In the genomic region with DNA sequence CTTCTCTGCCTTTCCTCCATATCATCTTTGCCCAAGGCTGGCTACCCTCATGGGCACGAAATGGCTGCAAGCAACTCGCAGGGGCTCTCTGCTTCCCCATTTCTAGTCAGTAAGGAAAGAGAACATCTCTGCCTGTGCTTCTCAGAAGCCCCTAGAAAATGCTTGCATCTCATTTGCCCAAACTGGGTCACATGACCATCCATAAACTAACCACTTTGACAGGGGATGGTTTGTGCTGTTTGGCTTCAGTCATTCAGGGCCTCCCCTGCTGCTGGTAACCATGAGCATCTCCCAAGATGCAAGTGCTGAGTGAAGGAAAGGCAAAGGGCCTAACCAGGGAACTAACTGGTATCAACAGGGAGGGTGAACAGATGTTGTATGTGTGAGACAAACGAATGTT, we compare ENCODE assay signal across 30 cellular contexts.
"Had no signal": no experiment of that assay in that cellular context is flagged by ENCODE, and none has a peak within 500 bp of the region (broad histone marks: within the 10 kb centered on the region; RNA-seq: fewer than 3 reads in every experiment).

No MANE protein-coding gene starts in this region.

- ATAC-seq: effector memory CD8-positive, alpha-beta T cell; esophagus mucosa; gastrocnemius medialis; heart right ventricle; left cardiac atrium; left lung; left ventricle myocardium superior; mucosa of descending colon had no signal

- H3K4me1 ChIP-seq: esophagus squamous epithelium, gastrocnemius medialis, heart right ventricle, left lung had no signal

- H3K9me3 ChIP-seq: gastrocnemius medialis, mucosa of descending colon had no signal

- DNase-seq: dermis blood vessel endothelial cell; dorsolateral prefrontal cortex; effector CD8-positive, alpha-beta T cell; effector memory CD8-positive, alpha-beta T cell; endodermal cell; erythroblast; esophagus squamous epithelium; foreskin fibroblast; foreskin melanocyte; gastrocnemius medialis; glutamatergic neuron; head of caudate nucleus; heart right ventricle; hippocampal formation; left cardiac atrium; left lung; left ventricle myocardium superior; mammary epithelial cell; mesendoderm; midbrain; mucosa of descending colon; naive B cell had no signal

- H3K4me3 ChIP-seq: coronary artery, dorsolateral prefrontal cortex, esophagus squamous epithelium, gastrocnemius medialis, heart right ventricle, left lung, lung, mucosa of descending colon had no signal

- H3K36me3 ChIP-seq: esophagus squamous epithelium, gastrocnemius medialis, heart right ventricle, left lung had no signal

- H3K27me3 ChIP-seq: gastrocnemius medialis had no signal

- H3K27ac ChIP-seq: coronary artery, dorsolateral prefrontal cortex, epithelial cell of prostate, esophagus squamous epithelium, gastrocnemius medialis, heart right ventricle, left lung had no signal

- FAIRE-seq: colon, endometrium, islet of Langerhans, keratinocyte had no signal
